Comparison of ENCODE assay signal across 1 cellular context in genomic region chr12:24080465-24080864, GRCh38.
TF ChIP-seq lines count a peak whose summit lies in the region.

No MANE protein-coding gene starts in this region.

TF ChIP-seq in HepG2, 621 proteins besides CTCF, POLR2A, EP300 and RAD21 (continued from another document and continues in another):
- TF ChIP-seq ZBTB40 (IDR thresholded peaks at IDR 0.05) (no peak), ZBTB40 (CRISPR knock-in tag; IDR thresholded peaks at IDR 0.05) (no peak; the same call in 1 of the 2 replicates), PPARG (CRISPR knock-in tag; conservative IDR thresholded peaks at IDR 0.05) (peak; percentile 43; the same call in 1 of the 2 replicates), RCOR2 (CRISPR knock-in tag; IDR thresholded peaks at IDR 0.05) (peak; percentile 96), ZNF567 (CRISPR knock-in tag; IDR thresholded peaks at IDR 0.05; ENCODE audit: borderline replicate concordance) (no peak), ZNF276 (CRISPR knock-in tag; IDR thresholded peaks at IDR 0.05; ENCODE audit: low read depth) (no peak), FOXO1 (CRISPR knock-in tag; IDR thresholded peaks at IDR 0.05) (peak; percentile 95), ELF3 (CRISPR knock-in tag; IDR thresholded peaks at IDR 0.05) (peak; percentile 26; the same call in 1 of the 2 replicates), ZSCAN25 (CRISPR knock-in tag; IDR thresholded peaks at IDR 0.05) (no peak), ZHX1 (CRISPR knock-in tag; IDR thresholded peaks at IDR 0.05; ENCODE audit: low read depth) (no peak), HIC2 (CRISPR knock-in tag; IDR thresholded peaks at IDR 0.05; ENCODE audit: low read depth) (no peak), ZNF280B (CRISPR knock-in tag; IDR thresholded peaks at IDR 0.05; ENCODE audit: borderline replicate concordance) (no peak), SRY (CRISPR knock-in tag; IDR thresholded peaks at IDR 0.05) (no peak), DNMT3B (CRISPR knock-in tag; conservative IDR thresholded peaks at IDR 0.05) (no peak), REST (IDR thresholded peaks at IDR 0.05; ENCODE audit: borderline replicate concordance in 1 of 2, low read depth in 1 of 2, low read length in 2 of 2) (0 out of 4 replicates have a peak, but pooled peaks of 1 of the 2 experiments have one; percentile 48), ATF7 (IDR thresholded peaks at IDR 0.05) (no peak), ATF7 (CRISPR knock-in tag; IDR thresholded peaks at IDR 0.05) (no peak; the same call in 1 of the 2 replicates), MATR3 (CRISPR knock-in tag; IDR thresholded peaks at IDR 0.05) (no peak), ZNF44 (CRISPR knock-in tag; IDR thresholded peaks at IDR 0.05) (no peak), ZNF432 (CRISPR knock-in tag; IDR thresholded peaks at IDR 0.05; ENCODE audit: borderline replicate concordance) (no peak), ZNF431 (CRISPR knock-in tag; IDR thresholded peaks at IDR 0.05; ENCODE audit: borderline replicate concordance, low read depth) (no peak), DDIT3 (CRISPR knock-in tag; IDR thresholded peaks at IDR 0.05) (peak; percentile 13; the same call in 1 of the 2 replicates), ZNF556 (CRISPR knock-in tag; IDR thresholded peaks at IDR 0.05; ENCODE audit: borderline replicate concordance) (no peak), ZNF160 (CRISPR knock-in tag; IDR thresholded peaks at IDR 0.05) (no peak), ZNF569 (CRISPR knock-in tag; IDR thresholded peaks at IDR 0.05; ENCODE audit: borderline replicate concordance) (no peak), PHF8 (CRISPR knock-in tag; IDR thresholded peaks at IDR 0.05) (no peak), MEIS2 (CRISPR knock-in tag; IDR thresholded peaks at IDR 0.05) (peak; percentile 51; the same call in 1 of the 2 replicates)
